ENCODE assay signal across 34 cellular contexts in genomic region chr20:33783818-33784217, GRCh38.
"Had no signal": no experiment of that assay in that cellular context is flagged by ENCODE, and none has a peak within 500 bp of the region (broad histone marks: within the 10 kb centered on the region; RNA-seq: fewer than 3 reads in every experiment).

No MANE protein-coding gene starts in this region.

- H3K27ac Mint-ChIP-seq: activated CD4-positive, alpha-beta memory T cell treated with anti-CD3 and anti-CD28 coated beads for 36 hours; activated CD4-positive, alpha-beta T cell treated with anti-CD3 and anti-CD28 coated beads, Interleukin-2, amount 10 ng/mL, durations not matched to agents 24 days and 14 days; activated naive CD4-positive, alpha-beta T cell treated with anti-CD3 and anti-CD28 coated beads for 36 hours; activated naive CD8-positive, alpha-beta T cell treated with anti-CD3 and anti-CD28 coated beads for 36 hours; natural killer cell; stimulated activated effector memory CD8-positive, alpha-beta T cell treated with anti-CD3 and anti-CD28 coated beads, Interleukin-12 subunit alpha, Interleukin-12 subunit beta, amount 100 ng/mL, for 72 hours had no signal

- H3K4me3 Mint-ChIP-seq: activated CD4-positive, alpha-beta memory T cell treated with anti-CD3 and anti-CD28 coated beads for 36 hours; activated CD4-positive, alpha-beta T cell treated with anti-CD3 and anti-CD28 coated beads, Interleukin-2, amount 10 ng/mL, durations not matched to agents 24 days and 14 days; activated naive CD4-positive, alpha-beta T cell treated with anti-CD3 and anti-CD28 coated beads for 36 hours; activated naive CD8-positive, alpha-beta T cell treated with anti-CD3 and anti-CD28 coated beads for 36 hours; activated T-helper 1 cell treated with anti-CD3 and anti-CD28 coated beads, Interleukin-12 subunit alpha, Interleukin-12 subunit beta, Interleukin-2, Interleukin-4 antibody, amounts not matched to agents 30 ng/mL and 10 ng/mL and 1 ng/mL, durations not matched to agents 14 hours and 24 hours and 36 hours; natural killer cell; stimulated activated effector memory CD8-positive, alpha-beta T cell treated with anti-CD3 and anti-CD28 coated beads, Interleukin-12 subunit alpha, Interleukin-12 subunit beta, amount 100 ng/mL, for 72 hours had no signal

- H3K9me3 ChIP-seq: adrenal gland, body of pancreas, esophagus squamous epithelium, lower lobe of right lung, stomach, thyroid gland, upper lobe of left lung, vagina had no signal

- H3K36me3 ChIP-seq: adrenal gland, thyroid gland, WERI-Rb-1 had no signal

- ATAC-seq: body of pancreas; left lobe of liver; lower lobe of right lung; natural killer cell; sciatic nerve; stimulated activated effector memory CD8-positive, alpha-beta T cell treated with anti-CD3 and anti-CD28 coated beads, Interleukin-12 subunit alpha, Interleukin-12 subunit beta, amount 100 ng/mL, for 72 hours had no signal

- H3K4me3 ChIP-seq: adrenal gland, body of pancreas, esophagus squamous epithelium, lower lobe of right lung, skin epidermis, stomach, thyroid gland, upper lobe of left lung, vagina had no signal

- H3K27me3 ChIP-seq: adrenal gland, body of pancreas, esophagus squamous epithelium, stomach, thyroid gland, upper lobe of left lung, vagina had no signal

- DNase-seq: activated CD4-positive, alpha-beta memory T cell treated with anti-CD3 and anti-CD28 coated beads for 36 hours; activated CD4-positive, alpha-beta T cell treated with anti-CD3 and anti-CD28 coated beads, Interleukin-2, amount 10 ng/mL, durations not matched to agents 24 days and 14 days; activated CD4-positive, CD25-positive, alpha-beta regulatory T cell treated with anti-CD3 and anti-CD28 coated beads, Interleukin-2, amount 50 U/mL, for 72 hours; activated CD8-positive, alpha-beta memory T cell treated with anti-CD3 and anti-CD28 coated beads, Interleukin-2, amount 50 U/mL, for 4 hours; activated effector memory CD4-positive, alpha-beta T cell treated with anti-CD3 and anti-CD28 coated beads, Interleukin-2, amount 50 U/mL, for 16 hours; activated naive CD4-positive, alpha-beta T cell treated with anti-CD3 and anti-CD28 coated beads for 36 hours; activated naive CD8-positive, alpha-beta T cell treated with anti-CD3 and anti-CD28 coated beads for 36 hours; activated T-cell treated with anti-CD3 and anti-CD28 coated beads, Interleukin-2, amount 50 U/mL, for 1 hour; adrenal gland; aorta; body of pancreas; dermis blood vessel endothelial cell; effector CD4-positive, alpha-beta T cell; esophagus squamous epithelium; kidney glomerular epithelial cell; lower lobe of right lung; natural killer cell; posterior cingulate gyrus; stimulated activated CD4-positive, alpha-beta T cell treated with anti-CD3 and anti-CD28 coated beads, Interleukin-4, amount 100 ng/mL, for 24 hours; stomach; T1000; thyroid gland; WERI-Rb-1 had no signal

- H3K4me1 ChIP-seq: adrenal gland had no signal

- FAIRE-seq: colon, endometrium, frontal cortex had no signal

- H3K27me3 Mint-ChIP-seq: activated CD4-positive, alpha-beta memory T cell treated with anti-CD3 and anti-CD28 coated beads for 36 hours; activated CD4-positive, alpha-beta T cell treated with anti-CD3 and anti-CD28 coated beads, Interleukin-2, amount 10 ng/mL, durations not matched to agents 24 days and 14 days; activated naive CD8-positive, alpha-beta T cell treated with anti-CD3 and anti-CD28 coated beads for 36 hours had no signal

- H3K9me3 Mint-ChIP-seq: activated CD4-positive, alpha-beta memory T cell treated with anti-CD3 and anti-CD28 coated beads for 36 hours; activated CD4-positive, alpha-beta T cell treated with anti-CD3 and anti-CD28 coated beads, Interleukin-2, amount 10 ng/mL, durations not matched to agents 24 days and 14 days; activated naive CD4-positive, alpha-beta T cell treated with anti-CD3 and anti-CD28 coated beads for 36 hours; activated naive CD8-positive, alpha-beta T cell treated with anti-CD3 and anti-CD28 coated beads for 36 hours; activated T-helper 1 cell treated with anti-CD3 and anti-CD28 coated beads, Interleukin-12 subunit alpha, Interleukin-12 subunit beta, Interleukin-2, Interleukin-4 antibody, amounts not matched to agents 30 ng/mL and 10 ng/mL and 1 ng/mL, durations not matched to agents 14 hours and 24 hours and 36 hours; natural killer cell; stimulated activated effector memory CD8-positive, alpha-beta T cell treated with anti-CD3 and anti-CD28 coated beads, Interleukin-12 subunit alpha, Interleukin-12 subunit beta, amount 100 ng/mL, for 72 hours had no signal

- H3K27ac ChIP-seq: adrenal gland, body of pancreas, epithelial cell of prostate, esophagus squamous epithelium, lower lobe of right lung, stomach, thyroid gland, upper lobe of left lung, vagina, WERI-Rb-1 had no signal
